ENCODE assay signal across 17 cellular contexts in genomic region chr5:98016771-98017170, GRCh38.
"Had no signal": no experiment of that assay in that cellular context is flagged by ENCODE, and none has a peak within 500 bp of the region (broad histone marks: within the 10 kb centered on the region; RNA-seq: fewer than 3 reads in every experiment).

No MANE protein-coding gene starts in this region.

- H3K27ac ChIP-seq: dorsolateral prefrontal cortex, foreskin keratinocyte, prostate gland, suprapubic skin had no signal

- H3K4me3 ChIP-seq: dorsolateral prefrontal cortex, prostate gland, suprapubic skin had no signal

- ATAC-seq: foreskin keratinocyte; natural killer cell treated with Interleukin-12 subunit alpha and Interleukin-12 subunit beta and Interleukin-15 and Interleukin-18, amount 100 ng/mL, for 72 hours; right cardiac atrium had no signal

- H3K4me1 ChIP-seq: foreskin keratinocyte, prostate gland, suprapubic skin had no signal

- H3K27me3 ChIP-seq: dorsolateral prefrontal cortex, foreskin keratinocyte, suprapubic skin had no signal

- H3K36me3 ChIP-seq: prostate gland, suprapubic skin had no signal

- H3K9me3 ChIP-seq: prostate gland, suprapubic skin had no signal

- DNase-seq: activated B cell treated with CpG ODN at 0.5 μM for 24 hours; activated CD4-positive, alpha-beta T cell treated with anti-CD3 and anti-CD28 coated beads, Interleukin-2, amount 10 ng/mL, durations not matched to agents 24 days and 14 days; activated naive CD8-positive, alpha-beta T cell treated with anti-CD3 and anti-CD28 coated beads for 36 hours; anterior cingulate cortex; dorsolateral prefrontal cortex; endodermal cell; erythroblast; foreskin keratinocyte; glutamatergic neuron; hypothalamus; kidney glomerular epithelial cell; mesendoderm; right cardiac atrium; small intestine had no signal
